ENCODE assay signal across 23 cellular contexts in the genomic region with DNA sequence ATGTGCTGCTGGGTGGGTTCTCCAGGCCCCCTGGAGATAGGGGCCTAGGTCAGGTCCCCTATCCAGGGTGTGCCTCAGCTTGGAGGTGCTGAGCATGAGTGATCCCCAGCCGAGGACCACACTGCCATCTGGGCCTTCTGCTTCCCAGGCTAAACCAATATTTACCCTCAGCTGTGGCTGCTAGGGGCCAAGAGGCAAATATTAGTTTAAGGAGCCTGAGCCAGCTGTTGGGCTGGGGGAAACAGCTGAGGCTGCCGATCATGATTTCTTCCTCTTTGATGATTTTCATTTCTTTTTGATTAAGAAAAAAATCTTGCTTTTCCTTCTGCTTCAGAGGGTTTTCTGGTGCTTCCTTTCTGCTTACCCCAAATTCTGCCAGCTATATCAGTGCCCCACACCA.
DNase-seq lines count a peak whose midpoint lies in the region; ATAC-seq, FAIRE-seq and TF ChIP-seq lines count a peak whose summit lies in the region.
"Had no signal": no experiment of that assay in that cellular context is flagged by ENCODE, and none has a peak within 500 bp of the region (broad histone marks: within the 10 kb centered on the region; RNA-seq: fewer than 3 reads in every experiment).

No MANE protein-coding gene starts in this region.

- peak; percentile 32; the same call in 1 of the 2 replicates for TF ChIP-seq CTCF in HepG2 (CRISPR knock-in tag; IDR thresholded peaks at IDR 0.05)

- H3K4me1 ChIP-seq in HepG2 (ENCODE audit: insufficient read depth, low read length): peaks cover 75% of the 10 kb centered on the region
- H3K4me1 ChIP-seq: breast epithelium, prostate gland had no signal

- CTCF ChIA-PET in HepG2 (lab: Yijun Ruan, JAX; ENCODE audit: low intra/inter-chr PET ratio, low total read pairs): no interaction called here
- CTCF ChIA-PET in activated CD8-positive, alpha-beta T cell treated with anti-CD3 and anti-CD28 coated beads, Interleukin-2, amount 10 ng/mL, durations not matched to agents 7 days and 5 days (lab: Charles Lee): interaction anchor here (8.8 kb wide), 1 partner anchor 11 kb away, joined by 42 read pairs; no protein-coding TSS in a partner anchor
- CTCF ChIA-PET in activated CD4-positive, alpha-beta memory T cell treated with anti-CD3 and anti-CD28 coated beads for 36 hours (lab: Charles Lee): interaction anchor here (1.2 to 2.2 kb wide), 4 partner anchors 12 to 109 kb away, joined by 3 to 12 read pairs (median 7); no protein-coding TSS in a partner anchor

- H3K79me2 ChIP-seq in HepG2 (ENCODE audit: insufficient read depth, low read length): no peaks in the 10 kb centered on the region

- in situ Hi-C loops in HepG2 (cut with HindIII; ENCODE audit: extremely low pct_ligation_motif_present, low pct_unique_long_range_greater_than_20kb): loop anchor here (5.0 kb wide), 1 partner anchor 65 kb away; no protein-coding TSS in a partner anchor

- peak in 1 of 2 experiments; percentile 66; a peak in 2 of 4 replicates for TF ChIP-seq EP300 in HepG2 (IDR thresholded peaks at IDR 0.05; ENCODE audit: low read depth in 2 of 2, low read length in 2 of 2)
- TF ChIP-seq EP300 in HepG2 (CRISPR knock-in tag; IDR thresholded peaks at IDR 0.05; ENCODE audit: borderline replicate concordance): no peak

- no peak overlapping the region for H3K9ac ChIP-seq in HepG2 (ENCODE audit: insufficient read depth, low read depth, low read length)

- H3K4me2 ChIP-seq in HepG2 (ENCODE audit: low read depth, low read length): peak overlapping the region; percentile 37

- BruUV-seq in HepG2 (replicated peaks; lab: Mats Ljungman, UMichigan): no TSS peak

- no peak for TF ChIP-seq POLR2A in HepG2 (IDR thresholded peaks at IDR 0.05; ENCODE audit: insufficient read depth in 1 of 2, low read depth in 2 of 2, low read length in 2 of 2)

- FAIRE-seq in HepG2 (lab: Jason Lieb, UNC): peak; percentile 79
- FAIRE-seq: HTR-8/SVneo had no signal

- no peak overlapping the region for H3K27ac ChIP-seq in HepG2 (ENCODE audit: extremely low read length, insufficient read depth, low read length)
- H3K27ac ChIP-seq: breast epithelium, prostate gland, RWPE1, tibial artery had no signal

- intact Hi-C loops in HepG2 (cut with micrococcal nuclease; ENCODE audit: unreplicated experiment): loop anchor here (5.0 kb wide), 1 partner anchor 65 kb away; no protein-coding TSS in a partner anchor
- intact Hi-C loops in activated CD4-positive, alpha-beta memory T cell treated with anti-CD3 and anti-CD28 coated beads for 36 hours (cut with micrococcal nuclease): no loop called here

- no peaks in the 10 kb centered on the region for H3K27me3 Mint-ChIP-seq in activated T-cell treated with anti-CD3 and anti-CD28 coated beads, Interleukin-2, amount 50 U/mL, for 72 hours (ENCODE audit: low read depth)
- H3K27me3 Mint-ChIP-seq in activated CD8-positive, alpha-beta T cell treated with anti-CD3 and anti-CD28 coated beads, Interleukin-2, amount 10 ng/mL, durations not matched to agents 7 days and 5 days (ENCODE audit: low read depth): peaks cover 3% of the 10 kb centered on the region
- H3K27me3 Mint-ChIP-seq in activated CD4-positive, alpha-beta memory T cell treated with anti-CD3 and anti-CD28 coated beads for 36 hours: peaks cover 5% of the 10 kb centered on the region
- H3K27me3 Mint-ChIP-seq: activated naive CD8-positive, alpha-beta T cell treated with anti-CD3 and anti-CD28 coated beads, Interleukin-2, amount 10 ng/mL, durations not matched to agents 7 days and 5 days; CD4-positive, alpha-beta T cell had no signal

- H3K4me1 Mint-ChIP-seq in activated T-cell treated with anti-CD3 and anti-CD28 coated beads, Interleukin-2, amount 50 U/mL, for 72 hours (ENCODE audit: low read depth): no peaks in the 10 kb centered on the region
- no peaks in the 10 kb centered on the region for H3K4me1 Mint-ChIP-seq in activated CD8-positive, alpha-beta T cell treated with anti-CD3 and anti-CD28 coated beads, Interleukin-2, amount 10 ng/mL, durations not matched to agents 7 days and 5 days (ENCODE audit: low read depth)
- no peaks in the 10 kb centered on the region for H3K4me1 Mint-ChIP-seq in activated CD4-positive, alpha-beta memory T cell treated with anti-CD3 and anti-CD28 coated beads for 36 hours (ENCODE audit: low read depth)
- H3K4me1 Mint-ChIP-seq: activated CD4-positive, alpha-beta memory T cell treated with anti-CD3 and anti-CD28 coated beads, Interleukin-2, amount 10 ng/mL, durations not matched to agents 7 days and 5 days; activated naive CD8-positive, alpha-beta T cell treated with anti-CD3 and anti-CD28 coated beads, Interleukin-2, amount 10 ng/mL, durations not matched to agents 7 days and 5 days; natural killer cell had no signal

- peaks cover 4 to 66% of the 10 kb centered on the region in 2 experiments for H3K27me3 ChIP-seq in HepG2 (ENCODE audit: control insufficient read depth in 1 of 2, insufficient read depth in 2 of 2, low read length in 2 of 2)
- H3K27me3 ChIP-seq: breast epithelium, gastrocnemius medialis had no signal

- no peaks in the 10 kb centered on the region for H4K20me1 ChIP-seq in HepG2 (ENCODE audit: insufficient read depth, low read length)

- H3K4me3 Mint-ChIP-seq in activated T-cell treated with anti-CD3 and anti-CD28 coated beads, Interleukin-2, amount 50 U/mL, for 72 hours: no peak overlapping the region
- no peak overlapping the region for H3K4me3 Mint-ChIP-seq in activated CD8-positive, alpha-beta T cell treated with anti-CD3 and anti-CD28 coated beads, Interleukin-2, amount 10 ng/mL, durations not matched to agents 7 days and 5 days
- no peak overlapping the region for H3K4me3 Mint-ChIP-seq in activated CD4-positive, alpha-beta memory T cell treated with anti-CD3 and anti-CD28 coated beads for 36 hours
- H3K4me3 Mint-ChIP-seq: activated CD4-positive, alpha-beta memory T cell treated with anti-CD3 and anti-CD28 coated beads, Interleukin-2, amount 10 ng/mL, durations not matched to agents 7 days and 5 days; activated naive CD8-positive, alpha-beta T cell treated with anti-CD3 and anti-CD28 coated beads, Interleukin-2, amount 10 ng/mL, durations not matched to agents 7 days and 5 days; activated T-helper 1 cell treated with anti-CD3 and anti-CD28 coated beads, Interleukin-12 subunit alpha, Interleukin-12 subunit beta, Interleukin-2, Interleukin-4 antibody, amounts not matched to agents 30 ng/mL and 10 ng/mL and 1 ng/mL, durations not matched to agents 14 hours and 24 hours and 36 hours; CD4-positive, alpha-beta T cell; natural killer cell had no signal

- no peaks in the 10 kb centered on the region for H3K9me3 ChIP-seq in HepG2 (ENCODE audit: low read length)
- H3K9me3 ChIP-seq: breast epithelium, gastrocnemius medialis, prostate gland, tibial artery had no signal

- TF ChIP-seq RAD21 in HepG2 (CRISPR knock-in tag; IDR thresholded peaks at IDR 0.05): no peak

- no peaks in the 10 kb centered on the region for H3K9me3 Mint-ChIP-seq in activated T-cell treated with anti-CD3 and anti-CD28 coated beads, Interleukin-2, amount 50 U/mL, for 72 hours
- no peaks in the 10 kb centered on the region for H3K9me3 Mint-ChIP-seq in activated CD8-positive, alpha-beta T cell treated with anti-CD3 and anti-CD28 coated beads, Interleukin-2, amount 10 ng/mL, durations not matched to agents 7 days and 5 days (ENCODE audit: insufficient read depth)
- no peaks in the 10 kb centered on the region for H3K9me3 Mint-ChIP-seq in activated CD4-positive, alpha-beta memory T cell treated with anti-CD3 and anti-CD28 coated beads for 36 hours
- H3K9me3 Mint-ChIP-seq: activated CD4-positive, alpha-beta memory T cell treated with anti-CD3 and anti-CD28 coated beads, Interleukin-2, amount 10 ng/mL, durations not matched to agents 7 days and 5 days; activated naive CD8-positive, alpha-beta T cell treated with anti-CD3 and anti-CD28 coated beads, Interleukin-2, amount 10 ng/mL, durations not matched to agents 7 days and 5 days; activated T-helper 1 cell treated with anti-CD3 and anti-CD28 coated beads, Interleukin-12 subunit alpha, Interleukin-12 subunit beta, Interleukin-2, Interleukin-4 antibody, amounts not matched to agents 30 ng/mL and 10 ng/mL and 1 ng/mL, durations not matched to agents 14 hours and 24 hours and 36 hours; CD4-positive, alpha-beta T cell; natural killer cell had no signal

- H3K4me3 ChIP-seq in HepG2 (replicated peaks in 1 of 3; ENCODE audit: insufficient read depth in 1 of 3, low read depth in 2 of 3, low read length in 3 of 3): 0 out of 6 replicates have a peak overlapping the region, but pooled peaks of 1 of the 3 experiments have one; percentile 4
- H3K4me3 ChIP-seq: breast epithelium, gastrocnemius medialis, lung, prostate gland, tibial artery had no signal

- H2AFZ ChIP-seq in HepG2 (ENCODE audit: low read length): no peak overlapping the region

- peak; percentile 61 for ATAC-seq in HepG2
- no peak for ATAC-seq in GM19351 (IDR thresholded peaks at IDR 0.05; ENCODE audit: unreplicated experiment)
- no peak for ATAC-seq in activated T-cell treated with anti-CD3 and anti-CD28 coated beads, Interleukin-2, amount 50 U/mL, for 72 hours (replicated peaks in 1 of 2)
- ATAC-seq in activated CD8-positive, alpha-beta T cell treated with anti-CD3 and anti-CD28 coated beads, Interleukin-2, amount 10 ng/mL, durations not matched to agents 7 days and 5 days: no peak
- ATAC-seq: gastrocnemius medialis, natural killer cell had no signal

- no peaks in the 10 kb centered on the region for H3K36me3 Mint-ChIP-seq in activated T-cell treated with anti-CD3 and anti-CD28 coated beads, Interleukin-2, amount 50 U/mL, for 72 hours (ENCODE audit: insufficient read depth in 2 of 2)
- no peaks in the 10 kb centered on the region for H3K36me3 Mint-ChIP-seq in activated CD8-positive, alpha-beta T cell treated with anti-CD3 and anti-CD28 coated beads, Interleukin-2, amount 10 ng/mL, durations not matched to agents 7 days and 5 days (ENCODE audit: low read depth)
- H3K36me3 Mint-ChIP-seq in activated CD4-positive, alpha-beta memory T cell treated with anti-CD3 and anti-CD28 coated beads for 36 hours: no peaks in the 10 kb centered on the region
- H3K36me3 Mint-ChIP-seq: activated naive CD8-positive, alpha-beta T cell treated with anti-CD3 and anti-CD28 coated beads, Interleukin-2, amount 10 ng/mL, durations not matched to agents 7 days and 5 days; natural killer cell had no signal

- peak; percentile 36 for DNase-seq in NCI-H345 (lab: John Stamatoyannopoulos, UW)
- no peak for DNase-seq in NCI-H345 treated with DMSO at 0.1 percent for 48 hours (lab: John Stamatoyannopoulos, UW; ENCODE audit: unreplicated experiment)
- DNase-seq in NCI-H510A treated with DMSO at 0.1 percent for 48 hours (lab: John Stamatoyannopoulos, UW): peak; percentile 95
- DNase-seq in HepG2 (ENCODE audit: low spot score): peak; percentile 63
- no peak for DNase-seq in activated T-cell treated with anti-CD3 and anti-CD28 coated beads, Interleukin-2, amount 50 U/mL, for 72 hours
- no peak for DNase-seq in activated CD8-positive, alpha-beta T cell treated with anti-CD3 and anti-CD28 coated beads, Interleukin-2, amount 10 ng/mL, durations not matched to agents 7 days and 5 days
- no peak for DNase-seq in activated CD4-positive, alpha-beta memory T cell treated with anti-CD3 and anti-CD28 coated beads for 36 hours
- DNase-seq: activated CD4-positive, alpha-beta memory T cell treated with anti-CD3 and anti-CD28 coated beads, Interleukin-2, amount 10 ng/mL, durations not matched to agents 7 days and 5 days; activated naive CD8-positive, alpha-beta T cell treated with anti-CD3 and anti-CD28 coated beads, Interleukin-2, amount 10 ng/mL, durations not matched to agents 7 days and 5 days; CD4-positive, alpha-beta T cell; erythroblast; gastrocnemius medialis; natural killer cell; NCI-H187 treated with DMSO at 0.1 percent for 48 hours; SW 1271; tibial artery had no signal

- POLR2A ChIA-PET in HepG2 (lab: Yijun Ruan, JAX): no interaction called here
- POLR2A ChIA-PET in activated CD8-positive, alpha-beta T cell treated with anti-CD3 and anti-CD28 coated beads, Interleukin-2, amount 10 ng/mL, durations not matched to agents 7 days and 5 days (lab: Charles Lee): no interaction called here
- POLR2A ChIA-PET in activated CD4-positive, alpha-beta memory T cell treated with anti-CD3 and anti-CD28 coated beads for 36 hours (lab: Charles Lee): interaction anchor here (0.5 kb wide), 1 partner anchor 467 kb away, joined by 3 read pairs; no protein-coding TSS in a partner anchor

- no peak overlapping the region for H3K27ac Mint-ChIP-seq in activated T-cell treated with anti-CD3 and anti-CD28 coated beads, Interleukin-2, amount 50 U/mL, for 72 hours
- H3K27ac Mint-ChIP-seq in activated CD8-positive, alpha-beta T cell treated with anti-CD3 and anti-CD28 coated beads, Interleukin-2, amount 10 ng/mL, durations not matched to agents 7 days and 5 days: no peak overlapping the region
- H3K27ac Mint-ChIP-seq in activated CD4-positive, alpha-beta memory T cell treated with anti-CD3 and anti-CD28 coated beads for 36 hours: no peak overlapping the region
- H3K27ac Mint-ChIP-seq: activated CD4-positive, alpha-beta memory T cell treated with anti-CD3 and anti-CD28 coated beads, Interleukin-2, amount 10 ng/mL, durations not matched to agents 7 days and 5 days; activated naive CD8-positive, alpha-beta T cell treated with anti-CD3 and anti-CD28 coated beads, Interleukin-2, amount 10 ng/mL, durations not matched to agents 7 days and 5 days; activated T-helper 1 cell treated with anti-CD3 and anti-CD28 coated beads, Interleukin-12 subunit alpha, Interleukin-12 subunit beta, Interleukin-2, Interleukin-4 antibody, amounts not matched to agents 30 ng/mL and 10 ng/mL and 1 ng/mL, durations not matched to agents 14 hours and 24 hours and 36 hours; CD4-positive, alpha-beta T cell; natural killer cell had no signal

- 6% methylated on average over 1 of the region's 2 CpGs for WGBS in HepG2 (ENCODE audit: low lambda C conversion rate)

- no peaks in the 10 kb centered on the region for H3K36me3 ChIP-seq in HepG2 (replicated peaks in 1 of 2; ENCODE audit: control insufficient read depth in 1 of 2, insufficient read depth in 2 of 2, low read length in 2 of 2)
- H3K36me3 ChIP-seq: breast epithelium, prostate gland, tibial artery had no signal

Comparison
In these comparisons a context has a peak if more than half of its experiments do, and no peak if none do; other contexts are left out.
1. DNase-seq: peak in NCI-H345 (single experiment), NCI-H510A treated with DMSO at 0.1 percent for 48 hours (single experiment) and HepG2 (single experiment); none in NCI-H345 treated with DMSO at 0.1 percent for 48 hours (single experiment), activated T-cell treated with anti-CD3 and anti-CD28 coated beads, Interleukin-2, amount 50 U/mL, for 72 hours (0 of 2), activated CD8-positive, alpha-beta T cell treated with anti-CD3 and anti-CD28 coated beads, Interleukin-2, amount 10 ng/mL, durations not matched to agents 7 days and 5 days (single experiment) and activated CD4-positive, alpha-beta memory T cell treated with anti-CD3 and anti-CD28 coated beads for 36 hours (single experiment).